Comparison of ENCODE assay signal across 8 cellular contexts in the genomic region with DNA sequence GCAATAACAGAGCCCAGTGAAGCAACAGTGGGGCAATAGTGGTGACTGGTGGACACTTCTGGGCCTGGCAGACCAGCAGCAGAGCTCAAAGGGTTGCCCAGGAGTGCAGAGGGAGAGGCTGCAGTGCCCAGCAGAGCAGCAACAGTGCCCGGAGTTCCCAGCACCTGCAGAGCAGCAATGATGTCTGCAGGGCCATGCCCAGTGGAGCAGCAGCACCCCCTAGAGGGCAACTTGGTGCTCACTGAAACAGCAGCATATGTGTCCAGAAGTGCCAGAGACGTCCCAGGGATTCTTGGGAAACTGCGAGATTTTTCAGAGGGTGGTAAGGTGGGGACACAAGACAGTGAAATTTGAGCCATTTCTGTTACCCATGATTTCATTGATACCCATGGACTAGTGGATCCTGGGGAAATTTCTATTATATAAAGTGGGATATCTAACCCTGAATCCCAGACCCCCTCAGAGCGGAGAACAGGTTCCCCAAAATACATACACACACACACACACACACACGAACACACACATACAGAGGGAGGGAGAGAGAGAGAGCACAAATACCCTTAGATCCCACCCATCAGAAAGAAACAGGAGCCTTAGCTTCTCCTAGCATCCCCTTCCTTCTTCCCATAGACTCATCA.
A peak's percentile ranks its signal among the peaks of the same experiment; 100 is the strongest.
DNase-seq lines count a peak whose midpoint lies in the region; ATAC-seq and TF ChIP-seq lines count a peak whose summit lies in the region.

No MANE protein-coding gene starts in this region.

- intact Hi-C loops in aorta (cut with DNase I) = loop anchor here in 1 of 2 donors (5.0 kb wide), 1 partner anchor 966 kb away; no protein-coding TSS in a partner anchor

- no peaks in the 10 kb centered on the region for H3K4me1 ChIP-seq in aorta (ENCODE audit: control insufficient read depth in 1 of 2, insufficient read depth in 2 of 2, low read length in 2 of 2)

- no peak overlapping the region for H3K27ac ChIP-seq in aorta (ENCODE audit: low read depth in 1 of 2, low read length in 2 of 2)

- no peak overlapping the region for H3K4me3 ChIP-seq in aorta (ENCODE audit: low read length in 2 of 2)

- H3K9me3 ChIP-seq in aorta (ENCODE audit: control insufficient read depth, low read length) = peaks cover 2% of the 10 kb centered on the region

- POLR2A ChIA-PET in HEK293T (lab: Yijun Ruan, JAX) = no interaction called here

- CTCF ChIA-PET in HEK293T (lab: Yijun Ruan, JAX) = interaction anchor here (0.6 to 1.6 kb wide), 2 partner anchors 965 to 977 kb away, joined by 3 to 11 read pairs; no protein-coding TSS in a partner anchor

- H3K36me3 ChIP-seq in aorta (ENCODE audit: control insufficient read depth in 1 of 2, insufficient read depth in 2 of 2, low read length in 1 of 2) = no peaks in the 10 kb centered on the region

- no peak for ATAC-seq in aorta (ENCODE audit: low FRiP score)
- no peak for ATAC-seq in HG03139 (IDR thresholded peaks at IDR 0.05; ENCODE audit: unreplicated experiment)

- 19 to 23% methylated on average over 5 of the region's 5 CpGs for WGBS in aorta, 2 donors

- no peaks in the 10 kb centered on the region for H3K27me3 ChIP-seq in aorta (ENCODE audit: control insufficient read depth in 1 of 2, insufficient read depth in 2 of 2, low read length in 1 of 2)

- DNase-seq in CMK (ENCODE audit: low read depth) = peak; percentile 59
- peak; percentile 75 for DNase-seq in HEK293T (ENCODE audit: extremely low spot score)
- peak; percentile 1 for DNase-seq in NCI-H524 treated with DMSO at 0.1 percent for 48 hours (lab: John Stamatoyannopoulos, UW)
- DNase-seq in activated CD8-positive, alpha-beta memory T cell treated with anti-CD3 and anti-CD28 coated beads, Interleukin-2, amount 50 U/mL, for 4 hours = peak; percentile 34
- DNase-seq in fibroblast of the conjunctiva (ENCODE audit: low read depth) = peak; percentile 2
- peak; percentile 50 for DNase-seq in occipital lobe (lab: John Stamatoyannopoulos, UW)
- peak; percentile 66 to 77 for DNase-seq in aorta

TF ChIP-seq in HEK293T, 16 proteins besides CTCF, POLR2A, EP300 and RAD21:
- TF ChIP-seq FOXM1 (IDR thresholded peaks at IDR 0.05; ENCODE audit: borderline replicate concordance) (no peak), SUZ12 (IDR thresholded peaks at IDR 0.05) (no peak), NFRKB (IDR thresholded peaks at IDR 0.05) (no peak)

Comparison
In these comparisons a context has a peak if more than half of its experiments do, and no peak if none do; other contexts are left out.
1. DNase-seq: peak in every context shown above with its lines; median percentile 75 in HEK293T; 72 in aorta; 59 in CMK; 50 in occipital lobe; 34 in activated CD8-positive, alpha-beta memory T cell treated with anti-CD3 and anti-CD28 coated beads, Interleukin-2, amount 50 U/mL, for 4 hours; 2 in fibroblast of the conjunctiva; 1 in NCI-H524 treated with DMSO at 0.1 percent for 48 hours.